In genomic region chr5:14834062-14834461, GRCh38 we compare ENCODE assay signal across 1 cellular context.
TF ChIP-seq lines count a peak whose summit lies in the region.

No MANE protein-coding gene starts in this region.

TF ChIP-seq in GM12878, 131 proteins besides CTCF, POLR2A, EP300 and RAD21:
- TF ChIP-seq SP1 (IDR thresholded peaks at IDR 0.05; ENCODE audit: low read depth, low read length): no peak
- no peak for TF ChIP-seq FOXM1 (IDR thresholded peaks at IDR 0.05; ENCODE audit: low read depth, low read length)
- no peak for TF ChIP-seq BHLHE40 (IDR thresholded peaks at IDR 0.05; ENCODE audit: borderline replicate concordance in 1 of 2, low read depth in 2 of 2, low read length in 1 of 2)
- TF ChIP-seq TCF3 (IDR thresholded peaks at IDR 0.05; ENCODE audit: borderline replicate concordance, insufficient read depth, low read depth, low read length): no peak
- TF ChIP-seq HSF1 (IDR thresholded peaks at IDR 0.05; ENCODE audit: low read depth, low read length): no peak
- no peak for TF ChIP-seq POU2F2 (IDR thresholded peaks at IDR 0.05; ENCODE audit: borderline replicate concordance, low read depth, low read length)
- no peak for TF ChIP-seq RFX5 (IDR thresholded peaks at IDR 0.05; ENCODE audit: low read depth, low read length)
- no peak for TF ChIP-seq ATF3 (IDR thresholded peaks at IDR 0.05; ENCODE audit: borderline replicate concordance, extremely low read depth, low read depth, low read length)
- no peak for TF ChIP-seq DPF2 (IDR thresholded peaks at IDR 0.05)
- no peak for TF ChIP-seq FOXK2 (IDR thresholded peaks at IDR 0.05)
- TF ChIP-seq BMI1 (IDR thresholded peaks at IDR 0.05; ENCODE audit: borderline replicate concordance): no peak
- no peak for TF ChIP-seq ASH2L (IDR thresholded peaks at IDR 0.05; ENCODE audit: borderline replicate concordance, low read depth)
- TF ChIP-seq MEF2B (IDR thresholded peaks at IDR 0.05; ENCODE audit: partially characterized antibody, poor library complexity, severe bottlenecking): no peak
- TF ChIP-seq SKIL (IDR thresholded peaks at IDR 0.05; ENCODE audit: low read depth, poor library complexity, severe bottlenecking): no peak
